ENCODE assay signal across 25 cellular contexts in genomic region chr15:64547275-64547674, GRCh38.
"Had no signal": no experiment of that assay in that cellular context is flagged by ENCODE, and none has a peak within 500 bp of the region (broad histone marks: within the 10 kb centered on the region; RNA-seq: fewer than 3 reads in every experiment).

No MANE protein-coding gene starts in this region.

- H3K27ac ChIP-seq: foreskin keratinocyte, hepatocyte, left ventricle myocardium inferior, lower lobe of right lung, spleen, testis, tibial nerve, upper lobe of right lung, vagina had no signal

- H3K4me3 ChIP-seq: hepatocyte, left ventricle myocardium inferior, lower lobe of right lung, spleen, testis, tibial nerve, upper lobe of right lung, vagina had no signal

- H3K36me3 ChIP-seq: left ventricle myocardium inferior, lower lobe of right lung, spleen, tibial nerve, upper lobe of right lung, vagina had no signal

- H3K4me1 ChIP-seq: foreskin keratinocyte, lower lobe of right lung, upper lobe of right lung had no signal

- H2AFZ ChIP-seq: hepatocyte had no signal

- H3K27ac Mint-ChIP-seq: endodermal cell; memory B cell; nephron progenitor cell; stimulated activated naive CD8-positive, alpha-beta T cell treated with anti-CD3 and anti-CD28 coated beads, Interleukin-15, Interleukin-2, amounts not matched to agents 100 ng/mL and 50 ng/mL, for 24 hours had no signal

- H3K27me3 Mint-ChIP-seq: memory B cell; stimulated activated memory B cell treated with anti-CD40 and anti-IgM and Interleukin-4, amounts not matched to agents 10 μg/mL and 1 μg/mL and 100 μg/mL, for 72 hours; stimulated activated naive CD8-positive, alpha-beta T cell treated with anti-CD3 and anti-CD28 coated beads, Interleukin-15, Interleukin-2, amounts not matched to agents 100 ng/mL and 50 ng/mL, for 24 hours had no signal

- DNase-seq: effector CD4-positive, alpha-beta T cell; endodermal cell; erythroblast; foreskin keratinocyte; head of caudate nucleus; kidney; left cardiac atrium; left ventricle myocardium inferior; lower lobe of right lung; midbrain; nephron progenitor cell; posterior cingulate gyrus; spleen; stimulated activated CD4-positive, alpha-beta T cell treated with anti-CD3 and anti-CD28 coated beads, Interleukin-15, amount 100 ng/mL, for 24 hours; stimulated activated CD4-positive, alpha-beta T cell treated with anti-CD3 and anti-CD28 coated beads, Interleukin-1b, Interleukin-23, amount 100 ng/mL, for 48 hours; stimulated activated CD4-positive, alpha-beta T cell treated with anti-CD3 and anti-CD28 coated beads, Interleukin-4, amount 100 ng/mL, for 24 hours; testis; upper lobe of right lung had no signal

- H3K9me3 Mint-ChIP-seq: endodermal cell; memory B cell; stimulated activated memory B cell treated with anti-CD40 and anti-IgM and Interleukin-4, amounts not matched to agents 10 μg/mL and 1 μg/mL and 100 μg/mL, for 72 hours had no signal

- H3K4me2 ChIP-seq: hepatocyte had no signal

- ATAC-seq: foreskin keratinocyte; left cardiac atrium; lower lobe of right lung; sciatic nerve; stimulated activated memory B cell treated with anti-CD40 and anti-IgM and Interleukin-4, amounts not matched to agents 10 μg/mL and 1 μg/mL and 100 μg/mL, for 72 hours; upper lobe of right lung had no signal

- H3K27me3 ChIP-seq: foreskin keratinocyte, hepatocyte, spleen, testis, tibial nerve, upper lobe of right lung, vagina had no signal

- H3K9me3 ChIP-seq: left ventricle myocardium inferior, lower lobe of right lung, spleen, testis, tibial nerve, upper lobe of right lung, vagina had no signal

- H3K4me3 Mint-ChIP-seq: endodermal cell; memory B cell; nephron progenitor cell; stimulated activated memory B cell treated with anti-CD40 and anti-IgM and Interleukin-4, amounts not matched to agents 10 μg/mL and 1 μg/mL and 100 μg/mL, for 72 hours; stimulated activated naive CD8-positive, alpha-beta T cell treated with anti-CD3 and anti-CD28 coated beads, Interleukin-15, Interleukin-2, amounts not matched to agents 100 ng/mL and 50 ng/mL, for 24 hours had no signal
